ENCODE assay signal across 18 cellular contexts in genomic region chr2:28469304-28469703, GRCh38. TPM values are rescaled to one million over a fixed set of nuclear protein-coding genes. Genes with fewer than 3 reads are reported as not detected.
A peak's percentile ranks its signal among the peaks of the same experiment; 100 is the strongest.
DNase-seq lines count a peak whose midpoint lies in the region; ATAC-seq and TF ChIP-seq lines count a peak whose summit lies in the region.
"Had no signal": no experiment of that assay in that cellular context is flagged by ENCODE, and none has a peak within 500 bp of the region (broad histone marks: within the 10 kb centered on the region; RNA-seq: fewer than 3 reads in every experiment).

No MANE protein-coding gene starts in this region.

- no peaks in the 10 kb centered on the region for H3K36me3 Mint-ChIP-seq in activated CD8-positive, alpha-beta T cell treated with anti-CD3 and anti-CD28 coated beads, Interleukin-2, amount 10 ng/mL, durations not matched to agents 7 days and 5 days (ENCODE audit: low read depth)
- H3K36me3 Mint-ChIP-seq in activated CD8-positive, alpha-beta T cell treated with anti-CD3 and anti-CD28 coated beads for 36 hours (ENCODE audit: low read depth) = no peaks in the 10 kb centered on the region
- H3K36me3 Mint-ChIP-seq: stimulated activated naive B cell treated with anti-CD40 and anti-IgM and Interleukin-4, amounts not matched to agents 10 μg/mL and 1 μg/mL and 100 μg/mL, for 72 hours; type B pancreatic cell had no signal

- no peak for TF ChIP-seq CTCF in activated CD8-positive, alpha-beta T cell treated with anti-CD3 and anti-CD28 coated beads for 36 hours (IDR thresholded peaks at IDR 0.05)

- POLR2A ChIA-PET in activated CD8-positive, alpha-beta T cell treated with anti-CD3 and anti-CD28 coated beads, Interleukin-2, amount 10 ng/mL, durations not matched to agents 7 days and 5 days (lab: Charles Lee) = no interaction called here
- POLR2A ChIA-PET in activated CD8-positive, alpha-beta T cell treated with anti-CD3 and anti-CD28 coated beads for 36 hours (lab: Charles Lee) = interaction anchor here (1.0 to 1.5 kb wide), 2 partner anchors 67 to 320 kb away, joined by 3 read pairs; no protein-coding TSS in a partner anchor

- peaks cover 51% of the 10 kb centered on the region for H3K4me1 Mint-ChIP-seq in activated CD8-positive, alpha-beta T cell treated with anti-CD3 and anti-CD28 coated beads, Interleukin-2, amount 10 ng/mL, durations not matched to agents 7 days and 5 days (ENCODE audit: low read depth)
- peaks cover 31% of the 10 kb centered on the region for H3K4me1 Mint-ChIP-seq in activated CD8-positive, alpha-beta T cell treated with anti-CD3 and anti-CD28 coated beads for 36 hours (ENCODE audit: low read depth)

- no peak for DNase-seq in activated CD8-positive, alpha-beta T cell treated with anti-CD3 and anti-CD28 coated beads, Interleukin-2, amount 10 ng/mL, durations not matched to agents 7 days and 5 days
- DNase-seq in activated CD8-positive, alpha-beta T cell treated with anti-CD3 and anti-CD28 coated beads for 36 hours = no peak
- peak; percentile 53 for DNase-seq in T1000 (lab: John Stamatoyannopoulos, UW)
- peak; percentile 60 for DNase-seq in fibroblast of peridontal ligament (ENCODE audit: extremely low read depth)
- peak; percentile 61 for DNase-seq in stromal cell of bone marrow (ENCODE audit: low read depth)
- no peak for DNase-seq in GM19240 (ENCODE audit: insufficient read length, low spot score)
- no peak for DNase-seq in UCSD-AML1 (lab: John Stamatoyannopoulos, UW; ENCODE audit: unreplicated experiment)
- DNase-seq: activated CD4-positive, alpha-beta T cell treated with anti-CD3 and anti-CD28 coated beads, Interleukin-2, amount 50 U/mL, for 1 hour; activated T-cell treated with anti-CD3 and anti-CD28 coated beads, Interleukin-2, amount 50 U/mL, for 72 hours; Calu3; heart left ventricle; NCI-H526 treated with DMSO at 0.1 percent for 48 hours; nucleus accumbens; stimulated activated naive B cell treated with anti-CD40 and anti-IgM and Interleukin-4, amounts not matched to agents 10 μg/mL and 1 μg/mL and 100 μg/mL, for 72 hours; T-helper 9 cell had no signal

- intact Hi-C loops in activated CD8-positive, alpha-beta T cell treated with anti-CD3 and anti-CD28 coated beads for 36 hours (cut with micrococcal nuclease) = no loop called here

- no peak for ATAC-seq in activated CD8-positive, alpha-beta T cell treated with anti-CD3 and anti-CD28 coated beads, Interleukin-2, amount 10 ng/mL, durations not matched to agents 7 days and 5 days
- ATAC-seq in activated CD8-positive, alpha-beta T cell treated with anti-CD3 and anti-CD28 coated beads for 36 hours = no peak
- no peak for ATAC-seq in HG03196 (IDR thresholded peaks at IDR 0.05; ENCODE audit: unreplicated experiment)
- ATAC-seq: activated T-cell treated with anti-CD3 and anti-CD28 coated beads, Interleukin-2, amount 50 U/mL, for 72 hours; stimulated activated naive B cell treated with anti-CD40 and anti-IgM and Interleukin-4, amounts not matched to agents 10 μg/mL and 1 μg/mL and 100 μg/mL, for 72 hours had no signal

- H3K27ac Mint-ChIP-seq in activated CD8-positive, alpha-beta T cell treated with anti-CD3 and anti-CD28 coated beads, Interleukin-2, amount 10 ng/mL, durations not matched to agents 7 days and 5 days = peak overlapping the region; percentile 40
- H3K27ac Mint-ChIP-seq in activated CD8-positive, alpha-beta T cell treated with anti-CD3 and anti-CD28 coated beads for 36 hours = no peak overlapping the region
- H3K27ac Mint-ChIP-seq: stimulated activated naive B cell treated with anti-CD40 and anti-IgM and Interleukin-4, amounts not matched to agents 10 μg/mL and 1 μg/mL and 100 μg/mL, for 72 hours; type B pancreatic cell had no signal

- H3K4me3 Mint-ChIP-seq in activated CD8-positive, alpha-beta T cell treated with anti-CD3 and anti-CD28 coated beads, Interleukin-2, amount 10 ng/mL, durations not matched to agents 7 days and 5 days = no peak overlapping the region
- H3K4me3 Mint-ChIP-seq in activated CD8-positive, alpha-beta T cell treated with anti-CD3 and anti-CD28 coated beads for 36 hours = no peak overlapping the region
- H3K4me3 Mint-ChIP-seq: activated T-cell treated with anti-CD3 and anti-CD28 coated beads, Interleukin-2, amount 50 U/mL, for 72 hours; stimulated activated naive B cell treated with anti-CD40 and anti-IgM and Interleukin-4, amounts not matched to agents 10 μg/mL and 1 μg/mL and 100 μg/mL, for 72 hours; type B pancreatic cell had no signal

- H3K27me3 Mint-ChIP-seq in activated CD8-positive, alpha-beta T cell treated with anti-CD3 and anti-CD28 coated beads, Interleukin-2, amount 10 ng/mL, durations not matched to agents 7 days and 5 days (ENCODE audit: low read depth) = peaks cover 7% of the 10 kb centered on the region
- H3K27me3 Mint-ChIP-seq in activated CD8-positive, alpha-beta T cell treated with anti-CD3 and anti-CD28 coated beads for 36 hours = peaks cover 4% of the 10 kb centered on the region

- CTCF ChIA-PET in activated CD8-positive, alpha-beta T cell treated with anti-CD3 and anti-CD28 coated beads, Interleukin-2, amount 10 ng/mL, durations not matched to agents 7 days and 5 days (lab: Charles Lee) = no interaction called here
- CTCF ChIA-PET in activated CD8-positive, alpha-beta T cell treated with anti-CD3 and anti-CD28 coated beads for 36 hours (lab: Charles Lee) = no interaction called here

- no peaks in the 10 kb centered on the region for H3K9me3 Mint-ChIP-seq in activated CD8-positive, alpha-beta T cell treated with anti-CD3 and anti-CD28 coated beads, Interleukin-2, amount 10 ng/mL, durations not matched to agents 7 days and 5 days (ENCODE audit: insufficient read depth)
- H3K9me3 Mint-ChIP-seq in activated CD8-positive, alpha-beta T cell treated with anti-CD3 and anti-CD28 coated beads for 36 hours = peaks cover 4% of the 10 kb centered on the region
- H3K9me3 Mint-ChIP-seq: activated T-cell treated with anti-CD3 and anti-CD28 coated beads, Interleukin-2, amount 50 U/mL, for 72 hours; stimulated activated naive B cell treated with anti-CD40 and anti-IgM and Interleukin-4, amounts not matched to agents 10 μg/mL and 1 μg/mL and 100 μg/mL, for 72 hours had no signal

RNA-seq across cellular contexts. Expression of gene PLB1, which starts 26.6 kb away (rescaled TPM):
- total RNA-seq in activated CD8-positive, alpha-beta T cell treated with anti-CD3 and anti-CD28 coated beads, Interleukin-2, amount 10 ng/mL, durations not matched to agents 7 days and 5 days = 1 to 10 TPM; 1.0 to 1.4 TPM
- under 1 TPM; 0.25 to 0.50 TPM for total RNA-seq in activated CD8-positive, alpha-beta T cell treated with anti-CD3 and anti-CD28 coated beads for 36 hours
- total RNA-seq: OCI-LY7 had no signal

Comparison
In these comparisons a context has a peak if more than half of its experiments do, and no peak if none do; other contexts are left out.
1. DNase-seq: peak in T1000 (single experiment), fibroblast of peridontal ligament (single experiment) and stromal cell of bone marrow (single experiment); none in activated CD8-positive, alpha-beta T cell treated with anti-CD3 and anti-CD28 coated beads, Interleukin-2, amount 10 ng/mL, durations not matched to agents 7 days and 5 days (single experiment), activated CD8-positive, alpha-beta T cell treated with anti-CD3 and anti-CD28 coated beads for 36 hours (single experiment), GM19240 (single experiment) and UCSD-AML1 (single experiment).